ENCODE assay signal across 1 cellular context in genomic region chr10:70907619-70908425, GRCh38.
TF ChIP-seq lines count a peak whose summit lies in the region.

No MANE protein-coding gene starts in this region.

TF ChIP-seq in WTC11, 78 proteins besides CTCF, POLR2A, EP300 and RAD21 (continued from another document):
- no peak for TF ChIP-seq E2F4 (CRISPR knock-in tag; IDR thresholded peaks at IDR 0.05; ENCODE audit: borderline replicate concordance, low read depth)
- TF ChIP-seq CBFB (CRISPR knock-in tag; IDR thresholded peaks at IDR 0.05; ENCODE audit: low read depth), result no peak
- no peak for TF ChIP-seq HMGA2 (CRISPR knock-in tag; IDR thresholded peaks at IDR 0.05)
- TF ChIP-seq ZNF671 (CRISPR knock-in tag; IDR thresholded peaks at IDR 0.05), result no peak
- TF ChIP-seq NFYB (CRISPR knock-in tag; conservative IDR thresholded peaks at IDR 0.05; ENCODE audit: low read depth), result no peak
- TF ChIP-seq EMX1 (CRISPR knock-in tag; IDR thresholded peaks at IDR 0.05), result no peak
- no peak for TF ChIP-seq ZNF396 (CRISPR knock-in tag; IDR thresholded peaks at IDR 0.05; ENCODE audit: borderline replicate concordance)
- no peak for TF ChIP-seq ATF2 (CRISPR knock-in tag; IDR thresholded peaks at IDR 0.05; ENCODE audit: borderline replicate concordance, low read depth)
- TF ChIP-seq ZMAT4 (CRISPR knock-in tag; IDR thresholded peaks at IDR 0.05), result no peak
